ENCODE assay signal across 7 cellular contexts in genomic region chr3:42804831-42805821, GRCh38. TPM values are rescaled to one million over a fixed set of nuclear protein-coding genes. Genes with fewer than 3 reads are reported as not detected.
DNase-seq lines count a peak whose midpoint lies in the region; ATAC-seq and TF ChIP-seq lines count a peak whose summit lies in the region.

No MANE protein-coding gene starts in this region.

- no peak for DNase-seq in activated naive CD8-positive, alpha-beta T cell treated with anti-CD3 and anti-CD28 coated beads, Interleukin-2, amount 10 ng/mL, durations not matched to agents 7 days and 5 days
- DNase-seq in hepatic stellate cell (ENCODE audit: low spot score) (peak; percentile 16), putamen (ENCODE audit: low spot score) (peak; percentile 4), T1000 (lab: John Stamatoyannopoulos, UW) (no peak), HK-2 (ENCODE audit: unreplicated experiment) (no peak)

- H3K27me3 Mint-ChIP-seq in activated naive CD8-positive, alpha-beta T cell treated with anti-CD3 and anti-CD28 coated beads, Interleukin-2, amount 10 ng/mL, durations not matched to agents 7 days and 5 days, result peaks cover 30% of the 10 kb centered on the region

- no peak for TF ChIP-seq POLR2A in GM18505 (IDR thresholded peaks at IDR 0.05; ENCODE audit: borderline replicate concordance, extremely low read depth, insufficient read depth, insufficient read length)

- ATAC-seq in GM18505 (IDR thresholded peaks at IDR 0.05; ENCODE audit: unreplicated experiment) (peak; percentile 27), HG02884 (IDR thresholded peaks at IDR 0.05; ENCODE audit: unreplicated experiment) (peak; percentile 14)
- ATAC-seq in activated naive CD8-positive, alpha-beta T cell treated with anti-CD3 and anti-CD28 coated beads, Interleukin-2, amount 10 ng/mL, durations not matched to agents 7 days and 5 days (ENCODE audit: low read depth), result no peak

- peaks cover 7% of the 10 kb centered on the region for H3K36me3 Mint-ChIP-seq in activated naive CD8-positive, alpha-beta T cell treated with anti-CD3 and anti-CD28 coated beads, Interleukin-2, amount 10 ng/mL, durations not matched to agents 7 days and 5 days

- no peaks in the 10 kb centered on the region for H3K9me3 Mint-ChIP-seq in activated naive CD8-positive, alpha-beta T cell treated with anti-CD3 and anti-CD28 coated beads, Interleukin-2, amount 10 ng/mL, durations not matched to agents 7 days and 5 days

- POLR2A ChIA-PET in activated naive CD8-positive, alpha-beta T cell treated with anti-CD3 and anti-CD28 coated beads, Interleukin-2, amount 10 ng/mL, durations not matched to agents 7 days and 5 days (lab: Charles Lee), result interaction anchor here (0.8 to 2.2 kb wide), 4 partner anchors 12 to 792 kb away, joined by 3 to 11 read pairs (median 3); no protein-coding TSS in a partner anchor

- H3K4me1 Mint-ChIP-seq in activated naive CD8-positive, alpha-beta T cell treated with anti-CD3 and anti-CD28 coated beads, Interleukin-2, amount 10 ng/mL, durations not matched to agents 7 days and 5 days, result peaks cover 31% of the 10 kb centered on the region

- H3K27ac Mint-ChIP-seq in activated naive CD8-positive, alpha-beta T cell treated with anti-CD3 and anti-CD28 coated beads, Interleukin-2, amount 10 ng/mL, durations not matched to agents 7 days and 5 days, result peak overlapping the region; percentile 94

- peak overlapping the region; percentile 98 for H3K4me3 Mint-ChIP-seq in activated naive CD8-positive, alpha-beta T cell treated with anti-CD3 and anti-CD28 coated beads, Interleukin-2, amount 10 ng/mL, durations not matched to agents 7 days and 5 days

RNA-seq across cellular contexts. Expression of gene HIGD1A, which starts 0.8 kb away (rescaled TPM):
- 10 to 100 TPM; 40.3 to 44.5 TPM for total RNA-seq in activated naive CD8-positive, alpha-beta T cell treated with anti-CD3 and anti-CD28 coated beads, Interleukin-2, amount 10 ng/mL, durations not matched to agents 7 days and 5 days

RNA-seq across cellular contexts. Expression of gene ACKR2, which starts 4.1 kb away (rescaled TPM):
- total RNA-seq in activated naive CD8-positive, alpha-beta T cell treated with anti-CD3 and anti-CD28 coated beads, Interleukin-2, amount 10 ng/mL, durations not matched to agents 7 days and 5 days, result 1 to 10 TPM; 3.7 to 3.9 TPM

RNA-seq across cellular contexts. Expression of gene CCDC13, which starts 32.1 kb away (rescaled TPM):
- under 1 TPM in 1 of 2 experiments, not detected in 1; 0.85 TPM for total RNA-seq in activated naive CD8-positive, alpha-beta T cell treated with anti-CD3 and anti-CD28 coated beads, Interleukin-2, amount 10 ng/mL, durations not matched to agents 7 days and 5 days

Comparison
In these comparisons a context has a peak if more than half of its experiments do, and no peak if none do; other contexts are left out.
1. DNase-seq: peak in hepatic stellate cell (single experiment) and putamen (single experiment); none in activated naive CD8-positive, alpha-beta T cell treated with anti-CD3 and anti-CD28 coated beads, Interleukin-2, amount 10 ng/mL, durations not matched to agents 7 days and 5 days (single experiment), T1000 (single experiment) and HK-2 (single experiment).